1 cellular context compared by ENCODE assay signal in genomic region chrX:11532291-11533075, GRCh38.
TF ChIP-seq lines count a peak whose summit lies in the region.

No MANE protein-coding gene starts in this region.

TF ChIP-seq in GM12878, 131 proteins besides CTCF, POLR2A, EP300 and RAD21 (continued from another document):
- TF ChIP-seq, protein P1, sequence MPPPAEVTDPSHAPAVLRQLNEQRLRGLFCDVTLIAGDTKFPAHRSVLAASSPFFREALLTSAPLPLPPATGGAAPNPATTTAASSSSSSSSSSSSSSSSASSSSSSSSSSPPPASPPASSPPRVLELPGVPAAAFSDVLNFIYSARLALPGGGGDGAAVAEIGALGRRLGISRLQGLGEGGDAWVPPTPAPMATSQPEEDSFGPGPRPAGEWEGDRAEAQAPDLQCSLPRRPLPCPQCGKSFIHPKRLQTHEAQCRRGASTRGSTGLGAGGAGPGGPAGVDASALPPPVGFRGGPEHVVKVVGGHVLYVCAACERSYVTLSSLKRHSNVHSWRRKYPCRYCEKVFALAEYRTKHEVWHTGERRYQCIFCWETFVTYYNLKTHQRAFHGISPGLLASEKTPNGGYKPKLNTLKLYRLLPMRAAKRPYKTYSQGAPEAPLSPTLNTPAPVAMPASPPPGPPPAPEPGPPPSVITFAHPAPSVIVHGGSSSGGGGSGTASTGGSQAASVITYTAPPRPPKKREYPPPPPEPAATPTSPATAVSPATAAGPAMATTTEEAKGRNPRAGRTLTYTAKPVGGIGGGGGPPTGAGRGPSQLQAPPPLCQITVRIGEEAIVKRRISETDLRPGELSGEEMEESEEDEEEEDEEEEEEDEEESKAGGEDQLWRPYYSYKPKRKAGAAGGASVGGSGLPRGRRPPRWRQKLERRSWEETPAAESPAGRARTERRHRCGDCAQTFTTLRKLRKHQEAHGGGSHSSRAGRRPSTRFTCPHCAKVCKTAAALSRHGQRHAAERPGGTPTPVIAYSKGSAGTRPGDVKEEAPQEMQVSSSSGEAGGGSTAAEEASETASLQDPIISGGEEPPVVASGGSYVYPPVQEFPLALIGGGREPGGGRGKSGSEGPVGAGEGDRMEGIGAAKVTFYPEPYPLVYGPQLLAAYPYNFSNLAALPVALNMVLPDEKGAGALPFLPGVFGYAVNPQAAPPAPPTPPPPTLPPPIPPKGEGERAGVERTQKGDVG (CRISPR knock-in tag; IDR thresholded peaks at IDR 0.05), result no peak
- TF ChIP-seq PBX3 (IDR thresholded peaks at IDR 0.05; ENCODE audit: insufficient replicate concordance, low read depth, low read length) (no peak), TAF1 (IDR thresholded peaks at IDR 0.05; ENCODE audit: borderline replicate concordance, low read depth, low read length) (no peak), MAX (IDR thresholded peaks at IDR 0.05; ENCODE audit: low read depth, low read length) (no peak), PAX8 (IDR thresholded peaks at IDR 0.05) (no peak), ELK1 (IDR thresholded peaks at IDR 0.05; ENCODE audit: low read depth, low read length) (no peak), RB1 (IDR thresholded peaks at IDR 0.05; ENCODE audit: borderline replicate concordance) (no peak), STAT1 (conservative IDR thresholded peaks at IDR 0.05) (no peak), CHD4 (IDR thresholded peaks at IDR 0.05) (no peak)
- TF ChIP-seq, protein P2, sequence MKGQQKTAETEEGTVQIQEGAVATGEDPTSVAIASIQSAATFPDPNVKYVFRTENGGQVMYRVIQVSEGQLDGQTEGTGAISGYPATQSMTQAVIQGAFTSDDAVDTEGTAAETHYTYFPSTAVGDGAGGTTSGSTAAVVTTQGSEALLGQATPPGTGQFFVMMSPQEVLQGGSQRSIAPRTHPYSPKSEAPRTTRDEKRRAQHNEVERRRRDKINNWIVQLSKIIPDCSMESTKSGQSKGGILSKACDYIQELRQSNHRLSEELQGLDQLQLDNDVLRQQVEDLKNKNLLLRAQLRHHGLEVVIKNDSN (IDR thresholded peaks at IDR 0.05; ENCODE audit: borderline replicate concordance, extremely low read length, insufficient read depth, low read depth, low read length), result no peak
- TF ChIP-seq, protein P3, sequence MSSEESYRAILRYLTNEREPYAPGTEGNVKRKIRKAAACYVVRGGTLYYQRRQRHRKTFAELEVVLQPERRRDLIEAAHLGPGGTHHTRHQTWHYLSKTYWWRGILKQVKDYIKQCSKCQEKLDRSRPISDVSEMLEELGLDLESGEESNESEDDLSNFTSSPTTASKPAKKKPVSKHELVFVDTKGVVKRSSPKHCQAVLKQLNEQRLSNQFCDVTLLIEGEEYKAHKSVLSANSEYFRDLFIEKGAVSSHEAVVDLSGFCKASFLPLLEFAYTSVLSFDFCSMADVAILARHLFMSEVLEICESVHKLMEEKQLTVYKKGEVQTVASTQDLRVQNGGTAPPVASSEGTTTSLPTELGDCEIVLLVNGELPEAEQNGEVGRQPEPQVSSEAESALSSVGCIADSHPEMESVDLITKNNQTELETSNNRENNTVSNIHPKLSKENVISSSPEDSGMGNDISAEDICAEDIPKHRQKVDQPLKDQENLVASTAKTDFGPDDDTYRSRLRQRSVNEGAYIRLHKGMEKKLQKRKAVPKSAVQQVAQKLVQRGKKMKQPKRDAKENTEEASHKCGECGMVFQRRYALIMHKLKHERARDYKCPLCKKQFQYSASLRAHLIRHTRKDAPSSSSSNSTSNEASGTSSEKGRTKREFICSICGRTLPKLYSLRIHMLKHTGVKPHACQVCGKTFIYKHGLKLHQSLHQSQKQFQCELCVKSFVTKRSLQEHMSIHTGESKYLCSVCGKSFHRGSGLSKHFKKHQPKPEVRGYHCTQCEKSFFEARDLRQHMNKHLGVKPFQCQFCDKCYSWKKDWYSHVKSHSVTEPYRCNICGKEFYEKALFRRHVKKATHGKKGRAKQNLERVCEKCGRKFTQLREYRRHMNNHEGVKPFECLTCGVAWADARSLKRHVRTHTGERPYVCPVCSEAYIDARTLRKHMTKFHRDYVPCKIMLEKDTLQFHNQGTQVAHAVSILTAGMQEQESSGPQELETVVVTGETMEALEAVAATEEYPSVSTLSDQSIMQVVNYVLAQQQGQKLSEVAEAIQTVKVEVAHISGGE (CRISPR knock-in tag; IDR thresholded peaks at IDR 0.05), result no peak
